In genomic region chr2:64594563-64594989, GRCh38 we compare ENCODE assay signal across 14 cellular contexts. TPM values are rescaled to one million over a fixed set of nuclear protein-coding genes. Genes with fewer than 3 reads are reported as not detected.
DNase-seq lines count a peak whose midpoint lies in the region; TF ChIP-seq lines count a peak whose summit lies in the region.
"Had no signal": no experiment of that assay in that cellular context is flagged by ENCODE, and none has a peak within 500 bp of the region (broad histone marks: within the 10 kb centered on the region; RNA-seq: fewer than 3 reads in every experiment).

No MANE protein-coding gene starts in this region.

- H4K20me1 ChIP-seq in PC-9 (ENCODE audit: insufficient read depth): no peaks in the 10 kb centered on the region
- no peaks in the 10 kb centered on the region for H4K20me1 ChIP-seq in smooth muscle cell (ENCODE audit: low read depth)

- peaks cover 16% of the 10 kb centered on the region; the same call in 1 of the 2 replicates for H3F3A ChIP-seq in PC-9 (ENCODE audit: insufficient read depth, low read depth)
- peaks cover 12% of the 10 kb centered on the region for H3F3A ChIP-seq in smooth muscle cell (ENCODE audit: low read depth)

- no TSS peak for BruUV-seq in PC-9 (replicated peaks; lab: Mats Ljungman, UMichigan)

- DNase-seq in GM03348 (ENCODE audit: low spot score) (peak; percentile 52), PC-9 (peak in 1 of 2 experiments; percentile 54), epithelial cell of esophagus (ENCODE audit: low read depth) (peak; percentile 81), smooth muscle cell (lab: John Stamatoyannopoulos, UW; ENCODE audit: unreplicated experiment) (no peak), lower leg skin (ENCODE audit: low spot score in 2 of 2) (no peak), NCI-H1694 (lab: John Stamatoyannopoulos, UW) (no peak), DMS53 (lab: John Stamatoyannopoulos, UW) (no peak)
- DNase-seq: activated naive CD8-positive, alpha-beta T cell treated with anti-CD3 and anti-CD28 coated beads, Interleukin-2, amount 10 ng/mL, durations not matched to agents 7 days and 5 days; naive thymus-derived CD8-positive, alpha-beta T cell; NCI-H1417; NCI-H446; OCI-M1; trophoblast cell had no signal

- no peak for TF ChIP-seq CTCF in PC-9 (conservative IDR thresholded peaks at IDR 0.05)
- TF ChIP-seq CTCF in epithelial cell of esophagus (IDR thresholded peaks at IDR 0.05; ENCODE audit: insufficient read depth, low read depth, low read length, missing control alignments): no peak
- no peak for TF ChIP-seq CTCF in smooth muscle cell (IDR thresholded peaks at IDR 0.05; ENCODE audit: borderline replicate concordance, insufficient read depth, poor library complexity, severe bottlenecking)
- no peak for TF ChIP-seq CTCF in lower leg skin (IDR thresholded peaks at IDR 0.05)

- no peak overlapping the region for H3K4me2 ChIP-seq in PC-9
- peak overlapping the region; percentile 34 for H3K4me2 ChIP-seq in smooth muscle cell
- H3K4me2 ChIP-seq: GM23338 had no signal

- H2AFZ ChIP-seq in PC-9 (no peak overlapping the region), smooth muscle cell (ENCODE audit: low read depth) (no peak overlapping the region)
- H2AFZ ChIP-seq: GM23338 had no signal

- CTCF ChIA-PET in PC-9 (lab: Charles Lee): interaction anchor here (0.6 kb wide), 1 partner anchor 256 kb away, joined by 5 read pairs; no protein-coding TSS in a partner anchor

- H3K79me2 ChIP-seq in PC-9 (ENCODE audit: low read depth) (no peaks in the 10 kb centered on the region), smooth muscle cell (ENCODE audit: low read depth) (no peaks in the 10 kb centered on the region)

- H3K4me3 ChIP-seq in PC-9 (no peak overlapping the region), epithelial cell of esophagus (ENCODE audit: low read length) (no peak overlapping the region), smooth muscle cell (no peak overlapping the region), lower leg skin (ENCODE audit: low read depth, poor library complexity, severe bottlenecking) (no peak overlapping the region)
- H3K4me3 ChIP-seq: GM23338 had no signal

- peak overlapping the region; percentile 17; the same call in 1 of the 2 replicates for H3K27ac ChIP-seq in PC-9
- H3K27ac ChIP-seq in smooth muscle cell (ENCODE audit: low read depth): peak overlapping the region; percentile 79

- H3K36me3 ChIP-seq in PC-9 (ENCODE audit: low read depth) (0 out of 2 replicates have a peak, but pooled peaks cover 4% of the 10 kb centered on the region), smooth muscle cell (ENCODE audit: low read depth) (peaks cover 7% of the 10 kb centered on the region)

- H3K9ac ChIP-seq in smooth muscle cell (ENCODE audit: low read depth): no peak overlapping the region

- intact Hi-C loops in PC-9 (cut with micrococcal nuclease; ENCODE audit: unreplicated experiment): no loop called here
- intact Hi-C loops in lower leg skin (cut with DNase I; ENCODE audit: low total_unique reads): loop anchor here (5.0 kb wide), 1 partner anchor 273 kb away; no protein-coding TSS in a partner anchor

- 45% methylated on average over 5 of the region's 5 CpGs for WGBS in smooth muscle cell (ENCODE audit: low lambda C conversion rate)
- 51 to 52% methylated on average over 5 of the region's 5 CpGs for WGBS in lower leg skin, 2 donors

- no peaks in the 10 kb centered on the region for H3K9me2 ChIP-seq in PC-9 (ENCODE audit: insufficient read depth)

- no peak for TF ChIP-seq POLR2A in lower leg skin (IDR thresholded peaks at IDR 0.05)

- H3K9me3 ChIP-seq in PC-9 (ENCODE audit: insufficient read depth, low read depth) (no peaks in the 10 kb centered on the region), smooth muscle cell (replicated peaks; ENCODE audit: low read depth) (no peaks in the 10 kb centered on the region)

- no peaks in the 10 kb centered on the region for H3K27me3 ChIP-seq in PC-9 (ENCODE audit: insufficient read depth, low read depth)
- H3K27me3 ChIP-seq in smooth muscle cell (ENCODE audit: low read depth): no peaks in the 10 kb centered on the region

- H3K4me1 ChIP-seq in PC-9 (replicated peaks; ENCODE audit: insufficient read depth) (peaks cover 24% of the 10 kb centered on the region), smooth muscle cell (ENCODE audit: low read depth) (peaks cover 3% of the 10 kb centered on the region)

- POLR2A ChIA-PET in PC-9 (lab: Charles Lee; ENCODE audit: unreplicated experiment): interaction anchor here (0.5 to 0.6 kb wide), 2 partner anchors 244 to 746 kb away, joined by 5 to 12 read pairs; no protein-coding TSS in a partner anchor

RNA-seq across cellular contexts. Expression of gene SERTAD2, which starts 59.1 kb away (rescaled TPM):
- total RNA-seq in PC-9 (2021): 27.3 and 31.4 TPM in 2 replicates
- total RNA-seq in smooth muscle cell: 23.2 and 23.8 TPM in 2 replicates
- polyA plus RNA-seq in smooth muscle cell: 14.2 TPM in 2 replicates
- total RNA-seq in lower leg skin: 10 to 100 TPM; 27.7 to 31.8 (median 30.7) TPM

Comparison
In these comparisons a context has a peak if more than half of its experiments do, and no peak if none do; other contexts are left out.
1. DNase-seq: peak in GM03348 (single experiment) and epithelial cell of esophagus (single experiment); none in smooth muscle cell (single experiment), lower leg skin (0 of 2), NCI-H1694 (single experiment) and DMS53 (single experiment).